Comparison of ENCODE assay signal across 23 cellular contexts in genomic region chr20:54364365-54364764, GRCh38.
"Had no signal": no experiment of that assay in that cellular context is flagged by ENCODE, and none has a peak within 500 bp of the region (broad histone marks: within the 10 kb centered on the region; RNA-seq: fewer than 3 reads in every experiment).

No MANE protein-coding gene starts in this region.

- DNase-seq: dermis blood vessel endothelial cell; dorsolateral prefrontal cortex; effector CD4-positive, alpha-beta T cell; effector memory CD4-positive, alpha-beta T cell; foreskin fibroblast; foreskin melanocyte; gastrocnemius medialis; glutamatergic neuron; head of caudate nucleus; heart right ventricle; hippocampal formation; left cardiac atrium; left ventricle myocardium inferior; lower lobe of right lung; mesenchymal stem cell; mucosa of descending colon; naive B cell had no signal

- H3K36me3 ChIP-seq: esophagus muscularis mucosa, gastrocnemius medialis, heart right ventricle, left ventricle myocardium inferior, lower lobe of right lung had no signal

- H3K4me1 ChIP-seq: esophagus muscularis mucosa, gastrocnemius medialis, heart right ventricle, left ventricle myocardium inferior, lower lobe of right lung had no signal

- H3K27me3 ChIP-seq: dorsolateral prefrontal cortex, esophagus muscularis mucosa, gastrocnemius medialis, heart right ventricle had no signal

- FAIRE-seq: colon, endothelial cell of umbilical vein, islet of Langerhans, keratinocyte had no signal

- H3K27ac ChIP-seq: coronary artery, dorsolateral prefrontal cortex, esophagus muscularis mucosa, gastrocnemius medialis, heart right ventricle, left ventricle myocardium inferior, lower lobe of right lung had no signal

- H3K9me3 ChIP-seq: esophagus muscularis mucosa, gastrocnemius medialis, heart right ventricle, left ventricle myocardium inferior, lower lobe of right lung, mucosa of descending colon had no signal

- H3K4me3 ChIP-seq: coronary artery, dorsolateral prefrontal cortex, esophagus muscularis mucosa, gastrocnemius medialis, heart right ventricle, left ventricle myocardium inferior, lower lobe of right lung, mucosa of descending colon had no signal

- ATAC-seq: gastrocnemius medialis, heart right ventricle, left cardiac atrium, lower lobe of right lung, mucosa of descending colon had no signal
